ENCODE assay signal across 8 cellular contexts in the genomic region with DNA sequence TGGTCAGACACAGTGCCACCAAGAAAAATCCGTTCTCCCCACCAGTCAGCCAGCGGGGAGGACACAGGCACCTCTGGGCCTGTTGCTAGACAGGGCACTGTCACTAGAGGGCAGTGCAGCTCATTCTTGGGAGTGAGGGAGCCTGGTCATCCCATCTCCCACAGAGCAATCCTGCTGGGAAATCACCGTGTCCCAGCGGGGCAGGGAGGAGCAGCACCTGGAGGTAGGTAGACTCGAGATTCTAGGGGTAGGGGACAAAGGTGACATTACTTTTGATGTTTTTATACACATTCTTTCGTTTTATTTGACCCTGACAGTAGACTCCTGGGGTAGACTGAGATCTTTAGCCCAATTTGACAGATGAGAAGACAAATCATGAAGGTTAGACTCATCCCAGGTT. TPM values are rescaled to one million over a fixed set of nuclear protein-coding genes. Genes with fewer than 3 reads are reported as not detected.
DNase-seq lines count a peak whose midpoint lies in the region; ATAC-seq and TF ChIP-seq lines count a peak whose summit lies in the region.

No MANE protein-coding gene starts in this region.

- peaks cover 3 to 46% of the 10 kb centered on the region in 2 donors for H3K27me3 ChIP-seq in left lung

- no peak overlapping the region for H3K27ac ChIP-seq in left lung

- DNase-seq in activated gamma-delta T cell treated with Interleukin-2 at 50 U/mL for 16 hours: peak; percentile 58
- no peak for DNase-seq in activated gamma-delta T cell (lab: John Stamatoyannopoulos, UW)
- peak; percentile 27 for DNase-seq in NCI-H2171 (lab: John Stamatoyannopoulos, UW)
- peak; percentile 79 for DNase-seq in activated CD4-positive, CD25-positive, alpha-beta regulatory T cell treated with anti-CD3 and anti-CD28 coated beads, Interleukin-2, amount 50 U/mL, for 72 hours
- peak; percentile 71 for DNase-seq in cerebellar cortex (ENCODE audit: low spot score)
- DNase-seq in left lung: peak; percentile 76 to 87
- DNase-seq in stimulated activated CD4-positive, alpha-beta T cell treated with anti-CD3 and anti-CD28 coated beads, TNF-alpha, amount 100 ng/mL, for 24 hours (ENCODE audit: low read depth in 3 of 3): peak; percentile 44 to 69 (median 62)

- intact Hi-C loops in left lung (cut with DNase I): loop anchor here (5.0 to 10.0 kb wide), 3 partner anchors 51 to 171 kb away; no protein-coding TSS in a partner anchor

- H3K36me3 ChIP-seq in left lung: no peaks in the 10 kb centered on the region

- ATAC-seq in HG02981 (IDR thresholded peaks at IDR 0.05; ENCODE audit: unreplicated experiment) (peak; percentile 86), left lung (peak; percentile 100)

- H3K9me3 ChIP-seq in left lung: no peaks in the 10 kb centered on the region

- TF ChIP-seq CTCF in left lung (IDR thresholded peaks at IDR 0.05): peak; percentile 92 to 96

- no peak overlapping the region for H3K4me3 ChIP-seq in left lung

- no peaks in the 10 kb centered on the region for H3K4me1 ChIP-seq in left lung

RNA-seq across cellular contexts. Expression of gene CAMK1G, which starts 6.7 kb away (rescaled TPM):
- 1 to 10 TPM in 1 of 2 donors, under 1 TPM in 1; 0.29 to 1.1 TPM for total RNA-seq in left lung
